Comparison of ENCODE assay signal across 15 cellular contexts in genomic region chr12:96327346-96327745, GRCh38.
DNase-seq lines count a peak whose midpoint lies in the region; ATAC-seq, FAIRE-seq and TF ChIP-seq lines count a peak whose summit lies in the region.
"Had no signal": no experiment of that assay in that cellular context is flagged by ENCODE, and none has a peak within 500 bp of the region (broad histone marks: within the 10 kb centered on the region; RNA-seq: fewer than 3 reads in every experiment).

No MANE protein-coding gene starts in this region.

- POLR2A ChIA-PET in CD8-positive, alpha-beta T cell (lab: Charles Lee): interaction anchor here (1.1 to 2.8 kb wide), 2 partner anchors 9 to 74 kb away, joined by 4 to 15 read pairs; partner anchors contain the start of gene CDK17

- H3K27me3 ChIP-seq in CD8-positive, alpha-beta T cell (ENCODE audit: insufficient read depth, low read length): no peaks in the 10 kb centered on the region
- no peaks in the 10 kb centered on the region for H3K27me3 ChIP-seq in tibial artery
- no peaks in the 10 kb centered on the region for H3K27me3 ChIP-seq in small intestine (ENCODE audit: control insufficient read depth in 2 of 2, insufficient read depth in 2 of 2, low read length in 2 of 2)
- H3K27me3 ChIP-seq: SJCRH30, suprapubic skin had no signal

- intact Hi-C loops in CD8-positive, alpha-beta T cell (cut with DNase I, micrococcal nuclease): loop anchor here in 1 of 2 experiments (2.0 kb wide), 1 partner anchor 15 kb away; no protein-coding TSS in a partner anchor
- intact Hi-C loops in tibial artery (cut with DNase I; ENCODE audit: low total_unique reads): no loop called here

- no peak for TF ChIP-seq CTCF in CD8-positive, alpha-beta T cell (IDR thresholded peaks at IDR 0.05)
- TF ChIP-seq CTCF in tibial artery (IDR thresholded peaks at IDR 0.05) (no peak), glutamatergic neuron (IDR thresholded peaks at IDR 0.05; ENCODE audit: partially characterized antibody, unreplicated experiment) (no peak)

- H3K9me3 Mint-ChIP-seq in CD8-positive, alpha-beta T cell: no peaks in the 10 kb centered on the region
- H3K9me3 Mint-ChIP-seq in glutamatergic neuron (ENCODE audit: unreplicated experiment): no peaks in the 10 kb centered on the region
- H3K9me3 Mint-ChIP-seq: CD14-positive monocyte had no signal

- ATAC-seq in CD8-positive, alpha-beta T cell: peak; percentile 24
- ATAC-seq in GM19324 (IDR thresholded peaks at IDR 0.05; ENCODE audit: low FRiP score, unreplicated experiment): peak; percentile 70
- ATAC-seq in HG02885 (IDR thresholded peaks at IDR 0.05; ENCODE audit: poor library complexity, unreplicated experiment): peak; percentile 90
- ATAC-seq: GM23338 had no signal

- peaks cover 6% of the 10 kb centered on the region for H3K36me3 ChIP-seq in CD8-positive, alpha-beta T cell (ENCODE audit: insufficient read depth, low read length)
- H3K36me3 ChIP-seq in tibial artery: peaks cover 0 to 18% (median 14%) of the 10 kb centered on the region in 3 donors
- H3K36me3 ChIP-seq in small intestine (ENCODE audit: control insufficient read depth in 2 of 2, insufficient read depth in 2 of 2, low read length in 2 of 2): no peaks in the 10 kb centered on the region
- H3K36me3 ChIP-seq: SJCRH30 had no signal

- no peak overlapping the region for H3K27ac ChIP-seq in CD8-positive, alpha-beta T cell (ENCODE audit: low read depth, low read length)
- H3K27ac ChIP-seq in tibial artery: no peak overlapping the region
- no peak overlapping the region for H3K27ac ChIP-seq in small intestine (ENCODE audit: low read depth in 1 of 2, low read length in 1 of 2)
- H3K27ac ChIP-seq: left ventricle myocardium inferior, SJCRH30, suprapubic skin had no signal

- H3K4me3 Mint-ChIP-seq in CD8-positive, alpha-beta T cell: no peak overlapping the region
- no peak overlapping the region for H3K4me3 Mint-ChIP-seq in glutamatergic neuron (ENCODE audit: unreplicated experiment)
- H3K4me3 Mint-ChIP-seq: CD14-positive monocyte, endodermal cell, GM23338 had no signal

- WGBS in small intestine, 3 donors: 83 to 100% (median 88%) methylated on average over 1 of the region's 1 CpG

- TF ChIP-seq POLR2A in Raji (IDR thresholded peaks at IDR 0.05; ENCODE audit: insufficient read depth, low read depth, low read length): peak; percentile 39

- DNase-seq in CD8-positive, alpha-beta T cell: no peak
- DNase-seq in tibial artery (no peak), small intestine (no peak), glutamatergic neuron (no peak), amygdala (lab: John Stamatoyannopoulos, UW) (no peak)
- DNase-seq: endodermal cell, left ventricle myocardium inferior, NCI-H1417, SJCRH30 had no signal

- CTCF ChIA-PET in CD8-positive, alpha-beta T cell (lab: Charles Lee): interaction anchor here (2.2 kb wide), 1 partner anchor 73 kb away, joined by 6 read pairs; the partner anchor contains the start of gene CDK17

- no peak overlapping the region for H3K4me3 ChIP-seq in CD8-positive, alpha-beta T cell (ENCODE audit: low read depth, low read length)
- no peak overlapping the region for H3K4me3 ChIP-seq in tibial artery
- no peak overlapping the region for H3K4me3 ChIP-seq in small intestine (ENCODE audit: low read depth in 1 of 2, low read length in 2 of 2)
- H3K4me3 ChIP-seq: GM23338, left ventricle myocardium inferior, SJCRH30, suprapubic skin had no signal

- H3K27me3 Mint-ChIP-seq in CD8-positive, alpha-beta T cell (ENCODE audit: low read depth): no peaks in the 10 kb centered on the region
- peaks cover 2% of the 10 kb centered on the region for H3K27me3 Mint-ChIP-seq in glutamatergic neuron (ENCODE audit: unreplicated experiment)

- H3K27ac Mint-ChIP-seq in CD8-positive, alpha-beta T cell: peak overlapping the region; percentile 70
- no peak overlapping the region for H3K27ac Mint-ChIP-seq in glutamatergic neuron (ENCODE audit: unreplicated experiment)
- H3K27ac Mint-ChIP-seq: endodermal cell, GM23338 had no signal

- peaks cover 65% of the 10 kb centered on the region for H3K4me1 Mint-ChIP-seq in CD8-positive, alpha-beta T cell (ENCODE audit: low read depth)
- no peaks in the 10 kb centered on the region for H3K4me1 Mint-ChIP-seq in glutamatergic neuron (ENCODE audit: low read depth, unreplicated experiment)

- peaks cover 59% of the 10 kb centered on the region for H3K36me3 Mint-ChIP-seq in CD8-positive, alpha-beta T cell
- peaks cover 6% of the 10 kb centered on the region for H3K36me3 Mint-ChIP-seq in glutamatergic neuron (ENCODE audit: unreplicated experiment)

- H3K9me3 ChIP-seq in CD8-positive, alpha-beta T cell (ENCODE audit: low read length): no peaks in the 10 kb centered on the region
- no peaks in the 10 kb centered on the region for H3K9me3 ChIP-seq in tibial artery
- H3K9me3 ChIP-seq in small intestine (ENCODE audit: control insufficient read depth, low read depth): no peaks in the 10 kb centered on the region
- H3K9me3 ChIP-seq: left ventricle myocardium inferior, SJCRH30, suprapubic skin had no signal

- FAIRE-seq in small intestine (lab: Jason Lieb, UNC): no peak

- H3K4me1 ChIP-seq in CD8-positive, alpha-beta T cell (ENCODE audit: insufficient read depth, low read length): peaks cover 37% of the 10 kb centered on the region
- no peaks in the 10 kb centered on the region for H3K4me1 ChIP-seq in tibial artery
- peaks cover 0 to 2% of the 10 kb centered on the region in 2 donors for H3K4me1 ChIP-seq in small intestine (ENCODE audit: control insufficient read depth in 2 of 2, insufficient read depth in 1 of 2, low read depth in 1 of 2, low read length in 1 of 2)
- H3K4me1 ChIP-seq: SJCRH30, suprapubic skin had no signal

Comparison
In these comparisons a context has a peak if more than half of its experiments do, and no peak if none do; other contexts are left out.
1. ATAC-seq: peak in every context shown above with its lines; median percentile 90 in HG02885; 70 in GM19324; 24 in CD8-positive, alpha-beta T cell.